ENCODE assay signal across 1 cellular context in genomic region chr4:139015269-139015947, GRCh38.
TF ChIP-seq lines count a peak whose summit lies in the region.

A gene with protein sequence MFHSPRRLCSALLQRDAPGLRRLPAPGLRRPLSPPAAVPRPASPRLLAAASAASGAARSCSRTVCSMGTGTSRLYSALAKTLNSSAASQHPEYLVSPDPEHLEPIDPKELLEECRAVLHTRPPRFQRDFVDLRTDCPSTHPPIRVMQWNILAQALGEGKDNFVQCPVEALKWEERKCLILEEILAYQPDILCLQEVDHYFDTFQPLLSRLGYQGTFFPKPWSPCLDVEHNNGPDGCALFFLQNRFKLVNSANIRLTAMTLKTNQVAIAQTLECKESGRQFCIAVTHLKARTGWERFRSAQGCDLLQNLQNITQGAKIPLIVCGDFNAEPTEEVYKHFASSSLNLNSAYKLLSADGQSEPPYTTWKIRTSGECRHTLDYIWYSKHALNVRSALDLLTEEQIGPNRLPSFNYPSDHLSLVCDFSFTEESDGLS (plus strand): TSS chr4:139015781. CDS start chr4:139015982, 201 bp downstream.

TF ChIP-seq in K562, 482 proteins besides CTCF, POLR2A, EP300 and RAD21 (continued from another document and continues in another):
- TF ChIP-seq ZNF318 (IDR thresholded peaks at IDR 0.05; ENCODE audit: borderline replicate concordance in 1 of 2, low read depth in 1 of 2), result peak in 1 of 2 experiments; percentile 49; a peak in 2 of 4 replicates
- TF ChIP-seq, protein P1, sequence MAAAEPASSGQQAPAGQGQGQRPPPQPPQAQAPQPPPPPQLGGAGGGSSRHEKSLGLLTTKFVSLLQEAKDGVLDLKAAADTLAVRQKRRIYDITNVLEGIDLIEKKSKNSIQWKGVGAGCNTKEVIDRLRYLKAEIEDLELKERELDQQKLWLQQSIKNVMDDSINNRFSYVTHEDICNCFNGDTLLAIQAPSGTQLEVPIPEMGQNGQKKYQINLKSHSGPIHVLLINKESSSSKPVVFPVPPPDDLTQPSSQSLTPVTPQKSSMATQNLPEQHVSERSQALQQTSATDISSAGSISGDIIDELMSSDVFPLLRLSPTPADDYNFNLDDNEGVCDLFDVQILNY (CRISPR knock-in tag; IDR thresholded peaks at IDR 0.05), result 0 out of 2 replicates have a peak, but pooled peaks have one; percentile 15
- TF ChIP-seq PCBP1 (IDR thresholded peaks at IDR 0.05; ENCODE audit: low read depth, low read length, poor library complexity, severe bottlenecking), result peak; percentile 67
- 0 out of 2 replicates have a peak, but pooled peaks have one; percentile 10 for TF ChIP-seq ZNF24 (IDR thresholded peaks at IDR 0.05)
- TF ChIP-seq MXI1 (IDR thresholded peaks at IDR 0.05; ENCODE audit: low read depth, low read length), result peak; percentile 96
- TF ChIP-seq TAF15 (IDR thresholded peaks at IDR 0.05; ENCODE audit: low read depth, low read length), result no peak
- peak; percentile 80 for TF ChIP-seq PRPF4 (IDR thresholded peaks at IDR 0.05; ENCODE audit: insufficient read depth, low read depth, low read length, poor library complexity, severe bottlenecking)
- no peak for TF ChIP-seq CBFA2T3 (IDR thresholded peaks at IDR 0.05)
- peak; percentile 82 to 94; a peak in 3 of 4 replicates for TF ChIP-seq SIN3A (IDR thresholded peaks at IDR 0.05; ENCODE audit: borderline replicate concordance in 2 of 2, control insufficient read depth in 1 of 2, low read depth in 2 of 2, low read length in 2 of 2)
- TF ChIP-seq ZNF133 (CRISPR knock-in tag; IDR thresholded peaks at IDR 0.05), result no peak
- peak; percentile 43; the same call in 1 of the 2 replicates for TF ChIP-seq GMEB1 (CRISPR knock-in tag; IDR thresholded peaks at IDR 0.05)
- TF ChIP-seq FOXP4 (CRISPR knock-in tag; IDR thresholded peaks at IDR 0.05; ENCODE audit: borderline replicate concordance), result 0 out of 2 replicates have a peak, but pooled peaks have one; percentile 76
- peak; percentile 93; the same call in 1 of the 2 replicates for TF ChIP-seq MTA3 (IDR thresholded peaks at IDR 0.05; ENCODE audit: borderline replicate concordance)
- peak; percentile 38; the same call in 1 of the 2 replicates for TF ChIP-seq MIER1 (IDR thresholded peaks at IDR 0.05; ENCODE audit: low read depth)
- TF ChIP-seq LEF1 (IDR thresholded peaks at IDR 0.05), result no peak
- peak; percentile 27 to 100; a peak in 3 of 4 replicates for TF ChIP-seq FOXK2 (conservative IDR thresholded peaks at IDR 0.05 in 1 of 2, IDR thresholded peaks at IDR 0.05 in 1 of 2; ENCODE audit: low read depth in 2 of 2)
- peak; percentile 67; the same call in 1 of the 2 replicates for TF ChIP-seq RAD51 (IDR thresholded peaks at IDR 0.05; ENCODE audit: borderline replicate concordance, low read depth)
- TF ChIP-seq ZBTB1 (CRISPR knock-in tag; IDR thresholded peaks at IDR 0.05; ENCODE audit: borderline replicate concordance, low read depth), result peak; percentile 63; the same call in 1 of the 2 replicates
- peak; percentile 87 to 99; a peak in 3 of 4 replicates for TF ChIP-seq NONO (IDR thresholded peaks at IDR 0.05; ENCODE audit: low read depth in 2 of 2, low read length in 1 of 2)
- no peak for TF ChIP-seq ZNF324 (CRISPR knock-in tag; IDR thresholded peaks at IDR 0.05)
- TF ChIP-seq HES1 (IDR thresholded peaks at IDR 0.05; ENCODE audit: low read depth), result peak; percentile 65; the same call in 1 of the 2 replicates
- TF ChIP-seq C11orf30 (IDR thresholded peaks at IDR 0.05; ENCODE audit: low read depth), result no peak
- TF ChIP-seq PHB (CRISPR knock-in tag; IDR thresholded peaks at IDR 0.05), result 0 out of 2 replicates have a peak, but pooled peaks have one; percentile 11
- 0 out of 2 replicates have a peak, but pooled peaks have one; percentile 7 for TF ChIP-seq SAFB (IDR thresholded peaks at IDR 0.05; ENCODE audit: borderline replicate concordance, low read depth, low read length)
- peak; percentile 94 for TF ChIP-seq TAF9B (IDR thresholded peaks at IDR 0.05; ENCODE audit: partially characterized antibody)
- TF ChIP-seq HNRNPLL (IDR thresholded peaks at IDR 0.05; ENCODE audit: low read depth, low read length, poor library complexity, severe bottlenecking), result peak; percentile 58
- no peak for TF ChIP-seq RCOR1 (IDR thresholded peaks at IDR 0.05; ENCODE audit: borderline replicate concordance in 1 of 2, low read depth in 2 of 2, low read length in 2 of 2)
- peak; percentile 11; the same call in 1 of the 2 replicates for TF ChIP-seq ARID3A (IDR thresholded peaks at IDR 0.05; ENCODE audit: borderline replicate concordance, low read depth, low read length)
- TF ChIP-seq CXXC5 (CRISPR knock-in tag; IDR thresholded peaks at IDR 0.05), result peak; percentile 80
- TF ChIP-seq ATF7 (IDR thresholded peaks at IDR 0.05), result peak; percentile 100
- TF ChIP-seq SMAD3 (CRISPR knock-in tag; conservative IDR thresholded peaks at IDR 0.05), result 0 out of 2 replicates have a peak, but pooled peaks have one; percentile 27
- no peak for TF ChIP-seq ZNF695 (CRISPR knock-in tag; IDR thresholded peaks at IDR 0.05)
- peak in 2 of 3 experiments; percentile 15 to 57 for TF ChIP-seq YY1 (IDR thresholded peaks at IDR 0.05; ENCODE audit: borderline replicate concordance in 1 of 3, control insufficient read depth in 1 of 3, extremely low read depth in 1 of 3, insufficient read depth in 3 of 3, insufficient read length in 1 of 3, insufficient replicate concordance in 2 of 3, low read depth in 1 of 3, low read length in 2 of 3)
- 0 out of 2 replicates have a peak, but pooled peaks have one; percentile 85 for TF ChIP-seq AFF4 (CRISPR knock-in tag; IDR thresholded peaks at IDR 0.05)
